Comparison of ENCODE assay signal across 16 cellular contexts in genomic region chr11:72648737-72649136, GRCh38. TPM values are rescaled to one million over a fixed set of nuclear protein-coding genes. Genes with fewer than 3 reads are reported as not detected.
DNase-seq lines count a peak whose midpoint lies in the region; ATAC-seq and TF ChIP-seq lines count a peak whose summit lies in the region.
"Had no signal": no experiment of that assay in that cellular context is flagged by ENCODE, and none has a peak within 500 bp of the region (broad histone marks: within the 10 kb centered on the region; RNA-seq: fewer than 3 reads in every experiment).

No MANE protein-coding gene starts in this region.

- H4K20me1 ChIP-seq in hepatocyte (ENCODE audit: insufficient read depth, poor library complexity, severe bottlenecking): no peaks in the 10 kb centered on the region

- H3K4me1 Mint-ChIP-seq in brain (peaks cover 48% of the 10 kb centered on the region), glutamatergic neuron (ENCODE audit: low read depth, unreplicated experiment) (peaks cover 28% of the 10 kb centered on the region)

- no peak overlapping the region for H3K4me3 ChIP-seq in hepatocyte

- 84% methylated on average over 5 of the region's 5 CpGs for WGBS in hepatocyte (ENCODE audit: low lambda C conversion rate, missing lambda C conversion rate)

- no peaks in the 10 kb centered on the region for H3K79me2 ChIP-seq in hepatocyte

- H3K9me3 ChIP-seq in hepatocyte (ENCODE audit: low read depth): no peaks in the 10 kb centered on the region
- H3K9me3 ChIP-seq: BE2C, Caco-2 had no signal

- H3K4me1 ChIP-seq in hepatocyte (ENCODE audit: insufficient read depth): no peaks in the 10 kb centered on the region
- H3K4me1 ChIP-seq: Caco-2 had no signal

- no peak overlapping the region for H3K4me3 Mint-ChIP-seq in brain
- H3K4me3 Mint-ChIP-seq in glutamatergic neuron (ENCODE audit: unreplicated experiment): peak overlapping the region; percentile 35
- H3K4me3 Mint-ChIP-seq: CD4-positive, alpha-beta T cell; HFFc6; IgD-negative memory B cell had no signal

- no peaks in the 10 kb centered on the region for H3K9me3 Mint-ChIP-seq in brain
- peaks cover 5% of the 10 kb centered on the region for H3K9me3 Mint-ChIP-seq in glutamatergic neuron (ENCODE audit: unreplicated experiment)
- H3K9me3 Mint-ChIP-seq: CD4-positive, alpha-beta T cell; HFFc6; IgD-negative memory B cell had no signal

- no peak for ATAC-seq in GM21447 (IDR thresholded peaks at IDR 0.05; ENCODE audit: unreplicated experiment)
- no peak for ATAC-seq in GM18861 (IDR thresholded peaks at IDR 0.05; ENCODE audit: unreplicated experiment)

- no peak for TF ChIP-seq CTCF in brain (conservative IDR thresholded peaks at IDR 0.05)
- no peak for TF ChIP-seq CTCF in glutamatergic neuron (IDR thresholded peaks at IDR 0.05; ENCODE audit: partially characterized antibody, unreplicated experiment)
- no peak for TF ChIP-seq CTCF in hepatocyte (IDR thresholded peaks at IDR 0.05; ENCODE audit: poor library complexity)

- no peak overlapping the region for H2AFZ ChIP-seq in hepatocyte

- no peaks in the 10 kb centered on the region for H3K36me3 Mint-ChIP-seq in brain
- H3K36me3 Mint-ChIP-seq in glutamatergic neuron (ENCODE audit: unreplicated experiment): no peaks in the 10 kb centered on the region
- H3K36me3 Mint-ChIP-seq: IgD-negative memory B cell had no signal

- peak; percentile 89 for DNase-seq in NCI-H526 treated with DMSO at 0.1 percent for 48 hours (lab: John Stamatoyannopoulos, UW)
- no peak for DNase-seq in glutamatergic neuron
- DNase-seq in hepatocyte (ENCODE audit: low spot score): no peak
- DNase-seq: ACHN; BE2C; C1 segment of cervical spinal cord; Caco-2; CD4-positive, alpha-beta T cell; HCEC 1CT; HFFc6; KBM-7 had no signal

- H3K27me3 ChIP-seq in hepatocyte: no peaks in the 10 kb centered on the region
- H3K27me3 ChIP-seq: BE2C had no signal

- H3K9me2 ChIP-seq in hepatocyte (replicated peaks; ENCODE audit: insufficient read depth): no peaks in the 10 kb centered on the region

- H3K27me3 Mint-ChIP-seq in brain (peaks cover 6% of the 10 kb centered on the region), glutamatergic neuron (ENCODE audit: unreplicated experiment) (peaks cover 11% of the 10 kb centered on the region)

- H3K27ac Mint-ChIP-seq in brain: peak overlapping the region in 3 of 5 experiments; percentile 21 to 46 (median 29)
- peak overlapping the region; percentile 52 for H3K27ac Mint-ChIP-seq in glutamatergic neuron (ENCODE audit: unreplicated experiment)
- H3K27ac Mint-ChIP-seq: CD4-positive, alpha-beta T cell; HFFc6 had no signal

- no peaks in the 10 kb centered on the region for H3K36me3 ChIP-seq in hepatocyte (replicated peaks; ENCODE audit: insufficient read depth, low read depth)

- H3K27ac ChIP-seq in temporal lobe (ENCODE audit: low read depth, low read length) (peak overlapping the region; percentile 39), hepatocyte (no peak overlapping the region)

- H3K4me2 ChIP-seq in hepatocyte: no peak overlapping the region

RNA-seq across cellular contexts. Expression of gene PDE2A, which starts 25.5 kb away (rescaled TPM):
- polyA plus RNA-seq in brain (ENCODE audit: insufficient read depth, low read depth, low replicate concordance) (26.1 TPM), hepatocyte (0.60 and 1.1 TPM in 2 replicates)
- total RNA-seq in glutamatergic neuron (ENCODE audit: unreplicated experiment) (16.9 TPM), temporal lobe (80.4 TPM), hepatocyte (2.2 and 3.5 TPM in 2 replicates)
- polyA plus RNA-seq: IgD-negative memory B cell had no signal
